ENCODE assay signal across 8 cellular contexts in the genomic region with DNA sequence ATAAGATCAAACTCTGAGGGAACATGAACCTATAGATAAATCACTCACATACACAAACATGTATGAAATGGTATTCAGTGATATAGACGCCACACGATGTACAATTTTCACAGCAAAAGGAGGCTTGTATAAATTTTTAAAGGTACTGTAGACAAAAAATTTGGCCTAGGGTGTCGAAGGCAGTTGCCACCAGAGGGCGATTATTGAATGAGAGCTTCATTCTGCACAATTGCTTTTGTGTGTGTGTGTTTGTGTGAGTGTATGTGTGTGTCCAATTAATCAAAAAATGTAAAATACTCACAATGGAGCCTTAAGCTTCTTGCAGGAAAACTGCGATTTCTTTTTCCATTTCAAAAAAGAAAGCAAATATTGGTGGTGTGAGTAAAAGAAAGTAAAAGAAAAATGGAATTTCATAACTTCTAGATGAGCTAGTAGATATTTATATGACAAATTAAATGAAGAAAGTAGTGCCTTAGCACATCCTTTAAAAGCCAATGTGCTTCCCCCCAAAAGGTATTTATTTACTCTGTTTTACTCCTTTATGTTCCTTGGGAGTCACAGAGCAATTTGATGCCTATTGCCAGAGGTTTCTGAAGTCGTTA.
A peak's percentile ranks its signal among the peaks of the same experiment; 100 is the strongest.
DNase-seq lines count a peak whose midpoint lies in the region; ATAC-seq lines count a peak whose summit lies in the region.

No MANE protein-coding gene starts in this region.

- DNase-seq in NCI-H1436 (lab: John Stamatoyannopoulos, UW) = peak; percentile 39
- no peak for DNase-seq in NCI-H1436 treated with DMSO at 0.1 percent for 48 hours (lab: John Stamatoyannopoulos, UW)
- DNase-seq in NCI-H1105 treated with DMSO at 0.1 percent for 48 hours (lab: John Stamatoyannopoulos, UW) = peak; percentile 13
- peak; percentile 1 to 55 for DNase-seq in T47D (ENCODE audit: low read depth in 1 of 2, low spot score in 1 of 2)
- DNase-seq in non-pigmented ciliary epithelial cell (ENCODE audit: low read depth) = peak; percentile 1
- no peak for DNase-seq in NCI-H446 treated with DMSO at 0.1 percent for 48 hours (lab: John Stamatoyannopoulos, UW)

- ATAC-seq in GM21360 (IDR thresholded peaks at IDR 0.05; ENCODE audit: unreplicated experiment) (no peak), GM18519 (IDR thresholded peaks at IDR 0.05; ENCODE audit: low FRiP score, unreplicated experiment) (no peak)

- in situ Hi-C loops in T47D (cut with HindIII; ENCODE audit: low pct_unique_long_range_greater_than_20kb, low sequenced_read_pairs) = no loop called here

Comparison
In these comparisons a context has a peak if more than half of its experiments do, and no peak if none do; other contexts are left out.
1. DNase-seq: peak in NCI-H1436 (single experiment), NCI-H1105 treated with DMSO at 0.1 percent for 48 hours (single experiment), T47D (2 of 2) and non-pigmented ciliary epithelial cell (single experiment); none in NCI-H1436 treated with DMSO at 0.1 percent for 48 hours (single experiment) and NCI-H446 treated with DMSO at 0.1 percent for 48 hours (single experiment).